ENCODE assay signal across 9 cellular contexts in genomic region chr11:65316979-65317786, GRCh38. TPM values are rescaled to one million over a fixed set of nuclear protein-coding genes. Genes with fewer than 3 reads are reported as not detected.
DNase-seq lines count a peak whose midpoint lies in the region; ATAC-seq, FAIRE-seq and TF ChIP-seq lines count a peak whose summit lies in the region.
"Had no signal": no experiment of that assay in that cellular context is flagged by ENCODE, and none has a peak within 500 bp of the region (broad histone marks: within the 10 kb centered on the region; RNA-seq: fewer than 3 reads in every experiment).

No MANE protein-coding gene starts in this region.

- H3K4me3 ChIP-seq in bronchial epithelial cell (ENCODE audit: low read depth, low read length) = no peak overlapping the region
- peak overlapping the region; percentile 72 to 97 for H3K4me3 ChIP-seq in left lung
- peak overlapping the region; percentile 67 to 80 (median 74) for H3K4me3 ChIP-seq in upper lobe of left lung

- 26 to 50% methylated on average over 10 to 14 of the region's 14 CpGs for WGBS in upper lobe of left lung, 2 donors

- H3K36me3 ChIP-seq in bronchial epithelial cell (ENCODE audit: control insufficient read depth, insufficient read depth, low read length) (peaks cover 14% of the 10 kb centered on the region), left lung (peaks cover 0 to 23% of the 10 kb centered on the region in 2 donors), upper lobe of left lung (peaks cover 4 to 25% (median 17%) of the 10 kb centered on the region in 4 donors)

- H3K4me1 ChIP-seq in left lung (peaks cover 25 to 78% of the 10 kb centered on the region in 2 donors), upper lobe of left lung (peaks cover 32 to 62% (median 62%) of the 10 kb centered on the region in 4 donors)

- TF ChIP-seq EP300 in upper lobe of left lung (IDR thresholded peaks at IDR 0.05) = peak in 2 of 4 donors; percentile 31 to 70

- H3K27me3 ChIP-seq in bronchial epithelial cell (ENCODE audit: control insufficient read depth, insufficient read depth, low read length) (no peaks in the 10 kb centered on the region), left lung (peaks cover 0 to 9% of the 10 kb centered on the region in 2 donors), upper lobe of left lung (no peaks in the 10 kb centered on the region)

- H3K9me3 Mint-ChIP-seq in activated T-cell treated with anti-CD3 and anti-CD28 coated beads, Interleukin-2, amount 50 U/mL, for 72 hours = no peaks in the 10 kb centered on the region
- H3K9me3 Mint-ChIP-seq: activated B cell treated with CpG ODN at 0.5 μM for 24 hours had no signal

- H3K4me1 Mint-ChIP-seq in activated T-cell treated with anti-CD3 and anti-CD28 coated beads, Interleukin-2, amount 50 U/mL, for 72 hours (ENCODE audit: low read depth) = peaks cover 16% of the 10 kb centered on the region

- FAIRE-seq in bronchial epithelial cell (lab: Jason Lieb, UNC) = no peak

- no peak overlapping the region for H3K4me3 Mint-ChIP-seq in activated T-cell treated with anti-CD3 and anti-CD28 coated beads, Interleukin-2, amount 50 U/mL, for 72 hours
- H3K4me3 Mint-ChIP-seq: activated B cell treated with CpG ODN at 0.5 μM for 24 hours had no signal

- no peak for ATAC-seq in left lung
- peak; percentile 38 to 51 for ATAC-seq in upper lobe of left lung (ENCODE audit: low FRiP score in 2 of 2)
- no peak for ATAC-seq in activated T-cell treated with anti-CD3 and anti-CD28 coated beads, Interleukin-2, amount 50 U/mL, for 72 hours (replicated peaks in 1 of 2)

- DNase-seq in NCI-H82 (lab: John Stamatoyannopoulos, UW) (peak; percentile 50), NCI-H82 treated with DMSO at 0.1 percent for 48 hours (lab: John Stamatoyannopoulos, UW; ENCODE audit: unreplicated experiment) (no peak), bronchial epithelial cell (ENCODE audit: low read depth) (peak; percentile 80), left lung (peak in 1 of 2 donors; percentile 69), upper lobe of left lung (peak in 1 of 2 donors; percentile 65), NCI-H2171 (lab: John Stamatoyannopoulos, UW) (no peak)
- no peak for DNase-seq in stimulated activated CD4-positive, alpha-beta T cell treated with anti-CD3 and anti-CD28 coated beads, Interleukin-12 subunit alpha, Interleukin-12 subunit beta, amount 100 ng/mL, for 4 hours
- DNase-seq in activated T-cell treated with anti-CD3 and anti-CD28 coated beads, Interleukin-2, amount 50 U/mL, for 72 hours = no peak
- DNase-seq: activated B cell treated with CpG ODN at 0.5 μM for 24 hours had no signal

- peaks cover 21% of the 10 kb centered on the region for H3K27me3 Mint-ChIP-seq in activated T-cell treated with anti-CD3 and anti-CD28 coated beads, Interleukin-2, amount 50 U/mL, for 72 hours (ENCODE audit: low read depth)

- H3K9me3 ChIP-seq in left lung = no peaks in the 10 kb centered on the region
- no peaks in the 10 kb centered on the region for H3K9me3 ChIP-seq in upper lobe of left lung

- H3K36me3 Mint-ChIP-seq in activated T-cell treated with anti-CD3 and anti-CD28 coated beads, Interleukin-2, amount 50 U/mL, for 72 hours (ENCODE audit: insufficient read depth in 2 of 2) = no peaks in the 10 kb centered on the region

- H3K27ac ChIP-seq in left lung (peak overlapping the region; percentile 60 to 82), upper lobe of left lung (peak overlapping the region; percentile 90 to 93 (median 92))

- TF ChIP-seq CTCF in bronchial epithelial cell (IDR thresholded peaks at IDR 0.05; ENCODE audit: insufficient read depth, low read length, severe bottlenecking) (no peak), left lung (IDR thresholded peaks at IDR 0.05) (no peak), upper lobe of left lung (IDR thresholded peaks at IDR 0.05) (no peak)

- no peak for TF ChIP-seq POLR2A in upper lobe of left lung (IDR thresholded peaks at IDR 0.05)

- no peak overlapping the region for H3K27ac Mint-ChIP-seq in activated T-cell treated with anti-CD3 and anti-CD28 coated beads, Interleukin-2, amount 50 U/mL, for 72 hours
- H3K27ac Mint-ChIP-seq: activated B cell treated with CpG ODN at 0.5 μM for 24 hours had no signal

- intact Hi-C loops in left lung (cut with DNase I) = no loop called here

RNA-seq across cellular contexts. Expression of gene CDC42EP2, which starts 2.5 kb away (rescaled TPM):
- 1.9 and 2.4 TPM in 2 replicates for total RNA-seq in bronchial epithelial cell
- 10 to 100 TPM; 11.6 to 18.5 TPM for total RNA-seq in left lung
- 10 to 100 TPM in 5 of 6 donors, 1 to 10 TPM in 1; 7.7 to 45.2 (median 14.6) TPM for total RNA-seq in upper lobe of left lung
- 1 to 10 TPM; 1.4 to 2.3 TPM for total RNA-seq in activated T-cell treated with anti-CD3 and anti-CD28 coated beads, Interleukin-2, amount 50 U/mL, for 72 hours

RNA-seq across cellular contexts. Expression of gene DPF2, which starts 16.5 kb away (rescaled TPM):
- total RNA-seq in bronchial epithelial cell (16.8 and 18.2 TPM in 2 replicates), left lung (10 to 100 TPM; 47.4 to 51.4 TPM), upper lobe of left lung (10 to 100 TPM; 32.1 to 68.1 (median 54.7) TPM)
- 100 to 1,000 TPM; 110 to 139 TPM for total RNA-seq in activated T-cell treated with anti-CD3 and anti-CD28 coated beads, Interleukin-2, amount 50 U/mL, for 72 hours

RNA-seq across cellular contexts. Expression of gene TIGD3, which starts 37.4 kb away (rescaled TPM):
- total RNA-seq in bronchial epithelial cell (0.26 TPM in 2 replicates), left lung (under 1 TPM; 0.21 to 0.32 TPM), upper lobe of left lung (under 1 TPM in 4 of 6 donors, not detected in 2; 0.15 to 0.51 (median 0.35) TPM)
- 1 to 10 TPM; 1.3 to 1.8 TPM for total RNA-seq in activated T-cell treated with anti-CD3 and anti-CD28 coated beads, Interleukin-2, amount 50 U/mL, for 72 hours

RNA-seq across cellular contexts. Expression of gene POLA2, which starts 55.4 kb away (rescaled TPM):
- total RNA-seq in bronchial epithelial cell (1.3 and 1.6 TPM in 2 replicates), left lung (10 to 100 TPM in 1 of 2 donors, 1 to 10 TPM in 1; 9.4 to 19.2 TPM), upper lobe of left lung (10 to 100 TPM in 3 of 6 donors, 1 to 10 TPM in 3; 6.0 to 19.9 (median 8.7) TPM)
- 10 to 100 TPM; 54.2 to 67.0 TPM for total RNA-seq in activated T-cell treated with anti-CD3 and anti-CD28 coated beads, Interleukin-2, amount 50 U/mL, for 72 hours

Comparison
In these comparisons a context has a peak if more than half of its experiments do, and no peak if none do; other contexts are left out.
1. DNase-seq: peak in NCI-H82 (single experiment) and bronchial epithelial cell (single experiment); none in NCI-H82 treated with DMSO at 0.1 percent for 48 hours (single experiment), NCI-H2171 (single experiment), stimulated activated CD4-positive, alpha-beta T cell treated with anti-CD3 and anti-CD28 coated beads, Interleukin-12 subunit alpha, Interleukin-12 subunit beta, amount 100 ng/mL, for 4 hours (single experiment) and activated T-cell treated with anti-CD3 and anti-CD28 coated beads, Interleukin-2, amount 50 U/mL, for 72 hours (0 of 2).
2. ATAC-seq: peak in upper lobe of left lung (2 of 2); none in left lung (single experiment) and activated T-cell treated with anti-CD3 and anti-CD28 coated beads, Interleukin-2, amount 50 U/mL, for 72 hours (0 of 2).